In genomic region chr6:52284131-52284459, GRCh38 we compare ENCODE assay signal across 8 cellular contexts. TPM values are rescaled to one million over a fixed set of nuclear protein-coding genes. Genes with fewer than 3 reads are reported as not detected.
DNase-seq lines count a peak whose midpoint lies in the region; ATAC-seq and TF ChIP-seq lines count a peak whose summit lies in the region.

No MANE protein-coding gene starts in this region.

- H3K9me3 ChIP-seq in SK-N-MC (ENCODE audit: low read depth, low read length) (no peaks in the 10 kb centered on the region), psoas muscle (no peaks in the 10 kb centered on the region)

- no peaks in the 10 kb centered on the region for H3K27me3 ChIP-seq in ACC112 (ENCODE audit: insufficient read depth, low read length)
- H3K27me3 ChIP-seq in psoas muscle (ENCODE audit: insufficient read depth in 3 of 3, low read length in 2 of 3) = no peaks in the 10 kb centered on the region

- peak overlapping the region; percentile 53 for H2AFZ ChIP-seq in ACC112 (ENCODE audit: low read length, unreplicated experiment)

- peak overlapping the region; percentile 58 for H3K27ac ChIP-seq in ACC112 (ENCODE audit: low read depth, low read length)
- H3K27ac ChIP-seq in SK-N-MC = peak overlapping the region; percentile 76; the same call in 1 of the 2 replicates
- peak overlapping the region; percentile 59 for H3K27ac ChIP-seq in psoas muscle

- no peak for TF ChIP-seq CTCF in fibroblast of villous mesenchyme (IDR thresholded peaks at IDR 0.05; ENCODE audit: insufficient read depth, low read depth, low read length)
- TF ChIP-seq CTCF in psoas muscle (IDR thresholded peaks at IDR 0.05) = no peak

- intact Hi-C loops in psoas muscle (cut with DNase I) = loop anchor here (5.0 to 10.0 kb wide), 4 partner anchors 221 to 388 kb away; partner anchors contain the start of genes TMEM14A (in 1 of the 2) and TRAM2 (in 1 of the 2)

- H3K9ac ChIP-seq in SK-N-MC (ENCODE audit: insufficient read length) = peak overlapping the region; percentile 94

- H3K4me1 ChIP-seq in ACC112 (ENCODE audit: control insufficient read depth, insufficient read depth, low read length, unreplicated experiment) (peaks cover 26% of the 10 kb centered on the region), psoas muscle (peaks cover 7% of the 10 kb centered on the region)

- H3K4me3 ChIP-seq in ACC112 (ENCODE audit: low read depth, low read length) (peak overlapping the region; percentile 89), SK-N-MC (peak overlapping the region; percentile 92), fibroblast of villous mesenchyme (ENCODE audit: low read depth, low read length) (peak overlapping the region; percentile 89), psoas muscle (peak overlapping the region; percentile 76)

- peaks cover 34% of the 10 kb centered on the region for H3K79me2 ChIP-seq in ACC112 (ENCODE audit: control insufficient read depth, insufficient read depth, low read length, unreplicated experiment)

- peak; percentile 5 for ATAC-seq in GM18505 (IDR thresholded peaks at IDR 0.05; ENCODE audit: unreplicated experiment)
- ATAC-seq in psoas muscle = no peak
- no peak for ATAC-seq in GM18858 (IDR thresholded peaks at IDR 0.05; ENCODE audit: unreplicated experiment)

- no peak for TF ChIP-seq POLR2A in GM18505 (IDR thresholded peaks at IDR 0.05; ENCODE audit: borderline replicate concordance, extremely low read depth, insufficient read depth, insufficient read length)

- DNase-seq in M059J (ENCODE audit: low read depth) (peak; percentile 63), SK-N-MC (ENCODE audit: low read depth, low spot score) (no peak), fibroblast of villous mesenchyme (ENCODE audit: low read depth) (no peak), psoas muscle (peak in 1 of 2 donors; percentile 54), cerebellar nuclear complex (lab: John Stamatoyannopoulos, UW) (no peak)

- H3K36me3 ChIP-seq in ACC112 (ENCODE audit: insufficient read depth, low read length) = peaks cover 26% of the 10 kb centered on the region
- H3K36me3 ChIP-seq in SK-N-MC (ENCODE audit: insufficient read depth, low read length) = peaks cover 45% of the 10 kb centered on the region
- peaks cover 4 to 38% of the 10 kb centered on the region in 2 donors for H3K36me3 ChIP-seq in psoas muscle (ENCODE audit: insufficient read depth in 1 of 2, low read depth in 1 of 2)

- WGBS in psoas muscle, 3 donors = 0 to 1% (median 0%) methylated on average over 14 of the region's 14 CpGs

RNA-seq across cellular contexts. Expression of gene MCM3, which starts 0.4 kb away (rescaled TPM):
- 135 and 211 TPM in 2 replicates for total RNA-seq in M059J (2014; rRNA removed; shearing (Covaris generic))
- total RNA-seq in fibroblast of villous mesenchyme (38.0 and 49.7 TPM in 2 replicates), psoas muscle (10 to 100 TPM in 3 of 4 donors, 1 to 10 TPM in 1; 7.6 to 17.3 (median 11.1) TPM)
- 10 to 100 TPM in 2 of 3 donors, 1 to 10 TPM in 1; 9.6 to 25.0 (median 11.7) TPM for polyA plus RNA-seq in psoas muscle

RNA-seq across cellular contexts. Expression of gene IL17F, which starts 39.8 kb away (rescaled TPM):
- total RNA-seq in M059J (2014; rRNA removed; shearing (Covaris generic)) = not detected in 2 replicates
- total RNA-seq in fibroblast of villous mesenchyme (under 0.01 TPM in 1 of 2 replicates, not detected in the other), psoas muscle (not detected)
- not detected for polyA plus RNA-seq in psoas muscle
